16 cellular contexts compared by ENCODE assay signal in genomic region chr14:30195946-30196345, GRCh38.
DNase-seq lines count a peak whose midpoint lies in the region; ATAC-seq and TF ChIP-seq lines count a peak whose summit lies in the region.
"Had no signal": no experiment of that assay in that cellular context is flagged by ENCODE, and none has a peak within 500 bp of the region (broad histone marks: within the 10 kb centered on the region; RNA-seq: fewer than 3 reads in every experiment).

No MANE protein-coding gene starts in this region.

- H3K4me1 ChIP-seq in right atrium auricular region = no peaks in the 10 kb centered on the region
- H3K4me1 ChIP-seq: colonic mucosa had no signal

- H3K36me3 ChIP-seq in right atrium auricular region = no peaks in the 10 kb centered on the region
- H3K36me3 ChIP-seq: colonic mucosa had no signal

- H3K27ac ChIP-seq in right atrium auricular region = no peak overlapping the region
- H3K27ac ChIP-seq: epithelial cell of prostate, hepatocyte, KMS-11 had no signal

- H3K27me3 ChIP-seq in right atrium auricular region = no peaks in the 10 kb centered on the region
- H3K27me3 ChIP-seq: colonic mucosa, hepatocyte had no signal

- TF ChIP-seq CTCF in choroid plexus epithelial cell (conservative IDR thresholded peaks at IDR 0.05; ENCODE audit: low read depth, low read length) = no peak
- TF ChIP-seq CTCF in right atrium auricular region (IDR thresholded peaks at IDR 0.05) = no peak

- ATAC-seq in HG02588 (IDR thresholded peaks at IDR 0.05; ENCODE audit: unreplicated experiment) (no peak), GM19035 (IDR thresholded peaks at IDR 0.05; ENCODE audit: unreplicated experiment) (no peak)

- H3K9me3 ChIP-seq in right atrium auricular region = no peaks in the 10 kb centered on the region
- H3K9me3 ChIP-seq: colonic mucosa had no signal

- no peak overlapping the region for H3K4me3 ChIP-seq in choroid plexus epithelial cell (ENCODE audit: low read depth, low read length)
- H3K4me3 ChIP-seq in skeletal muscle cell (ENCODE audit: low read depth, low read length) = no peak overlapping the region
- H3K4me3 ChIP-seq in right atrium auricular region = no peak overlapping the region
- H3K4me3 ChIP-seq: colonic mucosa, hepatocyte had no signal

- peak; percentile 3 for DNase-seq in ELF-1 (ENCODE audit: low read depth, low spot score)
- peak; percentile 90 for DNase-seq in NCI-H446 (lab: John Stamatoyannopoulos, UW)
- DNase-seq in choroid plexus epithelial cell (ENCODE audit: low read depth) = peak; percentile 42
- DNase-seq in skeletal muscle cell (ENCODE audit: low read depth) = peak; percentile 44
- no peak for DNase-seq in COLO829 (ENCODE audit: low spot score)
- DNase-seq in right atrium auricular region (ENCODE audit: low spot score) = no peak
- DNase-seq: activated CD4-positive, alpha-beta T cell treated with anti-CD3 and anti-CD28 coated beads, Interleukin-2, amount 50 U/mL, for 1 hour; colonic mucosa; DND-41; SIG-M5; T1000 had no signal

Comparison
In these comparisons a context has a peak if more than half of its experiments do, and no peak if none do; other contexts are left out.
1. DNase-seq: peak in ELF-1 (single experiment), NCI-H446 (2 of 2), choroid plexus epithelial cell (single experiment) and skeletal muscle cell (single experiment); none in COLO829 (single experiment) and right atrium auricular region (single experiment).